ENCODE assay signal across 1 cellular context in the genomic region with DNA sequence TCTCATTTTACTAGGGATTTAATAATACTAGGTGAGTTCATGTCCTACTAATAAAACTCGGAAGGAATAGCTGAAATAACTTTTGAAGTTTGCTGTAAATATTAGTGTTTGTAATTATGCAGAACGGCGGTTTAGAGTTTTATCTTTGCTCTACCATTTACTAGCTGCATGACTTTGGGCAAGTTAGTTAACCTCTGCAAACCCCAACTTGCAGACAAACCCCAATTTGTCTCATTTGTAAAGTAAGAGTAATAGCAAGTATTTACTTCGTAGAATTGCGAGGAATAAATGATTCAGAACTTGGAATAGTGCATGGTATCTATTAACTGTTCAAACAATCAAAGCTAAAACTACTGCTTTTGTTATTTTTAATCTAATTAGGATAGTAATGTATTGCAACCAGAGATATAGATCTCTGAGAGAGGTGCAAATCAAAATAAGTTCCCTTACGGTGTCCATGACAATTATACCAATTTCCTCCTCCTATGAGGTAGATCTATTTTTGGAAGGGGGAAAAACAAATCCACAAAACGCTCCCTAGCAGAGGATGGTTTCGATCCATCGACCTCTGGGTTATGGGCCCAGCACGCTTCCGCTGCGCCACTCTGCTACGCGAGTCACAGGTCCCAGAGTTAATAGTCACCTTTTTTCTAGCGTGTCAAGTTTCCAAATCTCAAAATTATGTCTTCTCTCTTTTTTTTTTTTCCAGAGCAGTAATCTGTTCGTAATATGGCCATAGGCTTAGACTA.
A peak's percentile ranks its signal among the peaks of the same experiment; 100 is the strongest.
TF ChIP-seq lines count a peak whose summit lies in the region.

No MANE protein-coding gene starts in this region.

TF ChIP-seq in HepG2, 621 proteins besides CTCF, POLR2A, EP300 and RAD21 (continued from another document and continues in another):
- TF ChIP-seq GRHL1 (CRISPR knock-in tag; conservative IDR thresholded peaks at IDR 0.05) (no peak), ZNF180 (CRISPR knock-in tag; IDR thresholded peaks at IDR 0.05; ENCODE audit: borderline replicate concordance, low read depth) (peak; percentile 73; the same call in 1 of the 2 replicates), ZBTB40 (IDR thresholded peaks at IDR 0.05) (no peak), ZBTB40 (CRISPR knock-in tag; IDR thresholded peaks at IDR 0.05) (no peak), ZNF136 (CRISPR knock-in tag; IDR thresholded peaks at IDR 0.05; ENCODE audit: low read depth) (no peak), ARNTL (CRISPR knock-in tag; IDR thresholded peaks at IDR 0.05) (no peak), ZNF431 (CRISPR knock-in tag; IDR thresholded peaks at IDR 0.05; ENCODE audit: borderline replicate concordance, low read depth) (no peak), XRCC5 (optimal IDR thresholded peaks at IDR 0.05; ENCODE audit: low read length) (peak; percentile 32), ZNF280D (CRISPR knock-in tag; IDR thresholded peaks at IDR 0.05) (0 out of 2 replicates have a peak, but pooled peaks have one; percentile 44), ZBTB25 (CRISPR knock-in tag; IDR thresholded peaks at IDR 0.05) (peak; percentile 80; the same call in 1 of the 2 replicates), GABPB1 (CRISPR knock-in tag; IDR thresholded peaks at IDR 0.05) (peak; percentile 59; the same call in 1 of the 2 replicates), ZNF563 (CRISPR knock-in tag; IDR thresholded peaks at IDR 0.05) (no peak), ZMYM2 (CRISPR knock-in tag; IDR thresholded peaks at IDR 0.05) (peak; percentile 87), PCBP1 (IDR thresholded peaks at IDR 0.05; ENCODE audit: borderline replicate concordance, low read depth, low read length) (no peak), ZNF230 (CRISPR knock-in tag; IDR thresholded peaks at IDR 0.05) (no peak), YEATS2 (CRISPR knock-in tag; IDR thresholded peaks at IDR 0.05; ENCODE audit: borderline replicate concordance) (0 out of 2 replicates have a peak, but pooled peaks have one; percentile 57), KLF12 (CRISPR knock-in tag; IDR thresholded peaks at IDR 0.05; ENCODE audit: borderline replicate concordance) (no peak), ZNF281 (CRISPR knock-in tag; IDR thresholded peaks at IDR 0.05; ENCODE audit: borderline replicate concordance) (no peak), KLF15 (CRISPR knock-in tag; IDR thresholded peaks at IDR 0.05; ENCODE audit: borderline replicate concordance) (no peak), MNT (IDR thresholded peaks at IDR 0.05) (no peak), SNRNP70 (IDR thresholded peaks at IDR 0.05; ENCODE audit: low read depth, low read length) (no peak)
- TF ChIP-seq, protein P1, sequence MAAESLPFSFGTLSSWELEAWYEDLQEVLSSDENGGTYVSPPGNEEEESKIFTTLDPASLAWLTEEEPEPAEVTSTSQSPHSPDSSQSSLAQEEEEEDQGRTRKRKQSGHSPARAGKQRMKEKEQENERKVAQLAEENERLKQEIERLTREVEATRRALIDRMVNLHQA (CRISPR knock-in tag; IDR thresholded peaks at IDR 0.05), result no peak
- TF ChIP-seq, protein P2, sequence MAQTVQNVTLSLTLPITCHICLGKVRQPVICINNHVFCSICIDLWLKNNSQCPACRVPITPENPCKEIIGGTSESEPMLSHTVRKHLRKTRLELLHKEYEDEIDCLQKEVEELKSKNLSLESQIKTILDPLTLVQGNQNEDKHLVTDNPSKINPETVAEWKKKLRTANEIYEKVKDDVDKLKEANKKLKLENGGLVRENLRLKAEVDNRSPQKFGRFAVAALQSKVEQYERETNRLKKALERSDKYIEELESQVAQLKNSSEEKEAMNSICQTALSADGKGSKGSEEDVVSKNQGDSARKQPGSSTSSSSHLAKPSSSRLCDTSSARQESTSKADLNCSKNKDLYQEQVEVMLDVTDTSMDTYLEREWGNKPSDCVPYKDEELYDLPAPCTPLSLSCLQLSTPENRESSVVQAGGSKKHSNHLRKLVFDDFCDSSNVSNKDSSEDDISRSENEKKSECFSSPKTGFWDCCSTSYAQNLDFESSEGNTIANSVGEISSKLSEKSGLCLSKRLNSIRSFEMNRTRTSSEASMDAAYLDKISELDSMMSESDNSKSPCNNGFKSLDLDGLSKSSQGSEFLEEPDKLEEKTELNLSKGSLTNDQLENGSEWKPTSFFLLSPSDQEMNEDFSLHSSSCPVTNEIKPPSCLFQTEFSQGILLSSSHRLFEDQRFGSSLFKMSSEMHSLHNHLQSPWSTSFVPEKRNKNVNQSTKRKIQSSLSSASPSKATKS (CRISPR knock-in tag; IDR thresholded peaks at IDR 0.05), result no peak
- TF ChIP-seq, protein P3, sequence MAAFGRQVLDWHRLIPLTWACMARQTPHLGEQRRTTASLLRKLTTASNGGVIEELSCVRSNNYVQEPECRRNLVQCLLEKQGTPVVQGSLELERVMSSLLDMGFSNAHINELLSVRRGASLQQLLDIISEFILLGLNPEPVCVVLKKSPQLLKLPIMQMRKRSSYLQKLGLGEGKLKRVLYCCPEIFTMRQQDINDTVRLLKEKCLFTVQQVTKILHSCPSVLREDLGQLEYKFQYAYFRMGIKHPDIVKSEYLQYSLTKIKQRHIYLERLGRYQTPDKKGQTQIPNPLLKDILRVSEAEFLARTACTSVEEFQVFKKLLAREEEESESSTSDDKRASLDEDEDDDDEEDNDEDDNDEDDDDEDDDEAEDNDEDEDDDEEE (CRISPR knock-in tag; IDR thresholded peaks at IDR 0.05), result no peak
